Comparison of ENCODE assay signal across 8 cellular contexts in genomic region chr9:36407122-36407723, GRCh38. TPM values are rescaled to one million over a fixed set of nuclear protein-coding genes. Genes with fewer than 3 reads are reported as not detected.
DNase-seq lines count a peak whose midpoint lies in the region; ATAC-seq and TF ChIP-seq lines count a peak whose summit lies in the region.

No MANE protein-coding gene starts in this region.

- H3K27me3 ChIP-seq in dorsolateral prefrontal cortex (no peaks in the 10 kb centered on the region), lower lobe of right lung (ENCODE audit: low read depth) (no peaks in the 10 kb centered on the region)

- no peaks in the 10 kb centered on the region for H3K36me3 ChIP-seq in lower lobe of right lung

- H3K4me3 ChIP-seq in dorsolateral prefrontal cortex: no peak overlapping the region
- H3K4me3 ChIP-seq in lower lobe of right lung: no peak overlapping the region

- DNase-seq in COR-L47 (lab: John Stamatoyannopoulos, UW) (peak; percentile 47), NCI-H524 treated with DMSO at 0.1 percent for 48 hours (lab: John Stamatoyannopoulos, UW) (peak; percentile 35), dorsolateral prefrontal cortex (peak in 9 of 10 donors; percentile 20 to 69 (median 50)), lower lobe of right lung (peak; percentile 50)
- peak; percentile 16 to 59 for DNase-seq in activated CD4-positive, alpha-beta T cell treated with anti-CD3 and anti-CD28 coated beads, Interleukin-2, amount 50 U/mL, for 24 hours (ENCODE audit: low read depth in 1 of 2, low spot score in 1 of 2)
- peak; percentile 29 for DNase-seq in stimulated activated CD8-positive, alpha-beta memory T cell treated with anti-CD3 and anti-CD28 coated beads, Interleukin-12 subunit alpha, Interleukin-12 subunit beta, amount 100 ng/mL, for 4 hours (ENCODE audit: low read depth)

- H3K27ac ChIP-seq in dorsolateral prefrontal cortex (peak overlapping the region in 46 of 59 donors; percentile 2 to 79 (median 47)), lower lobe of right lung (no peak overlapping the region)

- TF ChIP-seq CTCF in dorsolateral prefrontal cortex (IDR thresholded peaks at IDR 0.05 in 54 of 56, conservative IDR thresholded peaks at IDR 0.05 in 2 of 56; ENCODE audit: low read depth in 1 of 56, partially characterized antibody in 56 of 56) (peak; percentile 71 to 97 (median 89)), lower lobe of right lung (IDR thresholded peaks at IDR 0.05) (peak; percentile 94)

- intact Hi-C loops in dorsolateral prefrontal cortex (cut with DNase I): loop anchor here (1.0 to 5.0 kb wide), 6 partner anchors 42 to 1005 kb away; partner anchors contain the start of gene MELK (in 1 of the 2)
- intact Hi-C loops in lower lobe of right lung (cut with DNase I): loop anchor here (5.0 kb wide), 1 partner anchor 150 kb away; no protein-coding TSS in a partner anchor

- no peaks in the 10 kb centered on the region for H3K9me3 ChIP-seq in lower lobe of right lung

- peaks cover 12% of the 10 kb centered on the region for H3K4me1 ChIP-seq in lower lobe of right lung

- peak; percentile 38 for ATAC-seq in HG02798 (IDR thresholded peaks at IDR 0.05; ENCODE audit: poor library complexity, unreplicated experiment)
- ATAC-seq in lower lobe of right lung: peak; percentile 94
- no peak for ATAC-seq in GM21367 (IDR thresholded peaks at IDR 0.05; ENCODE audit: unreplicated experiment)

RNA-seq across cellular contexts. Expression of gene RNF38, which starts 7.2 kb away (rescaled TPM):
- total RNA-seq in dorsolateral prefrontal cortex (10 to 100 TPM; 44.6 to 80.6 (median 63.3) TPM), lower lobe of right lung (48.9 TPM)
